Comparison of ENCODE assay signal across 24 cellular contexts in the genomic region with DNA sequence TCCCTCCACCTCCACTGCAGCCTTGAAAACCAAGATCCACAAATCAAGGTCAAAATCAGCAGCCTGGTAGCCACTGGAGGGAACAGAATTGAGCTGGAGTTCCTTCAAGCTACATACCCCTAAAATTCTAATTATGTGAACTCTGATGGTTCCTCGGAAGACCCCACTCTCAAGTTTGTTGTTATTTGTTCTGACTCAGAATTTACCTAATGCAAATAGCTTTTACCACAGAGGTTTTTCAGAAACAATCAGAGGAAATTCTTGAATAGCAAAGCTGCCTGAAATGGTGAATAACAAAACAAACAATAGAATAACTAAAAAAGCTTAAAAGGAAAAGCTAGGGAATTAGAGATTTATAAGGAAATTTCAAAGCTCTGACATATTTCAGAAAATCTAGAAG.
DNase-seq lines count a peak whose midpoint lies in the region; FAIRE-seq and TF ChIP-seq lines count a peak whose summit lies in the region.
"Had no signal": no experiment of that assay in that cellular context is flagged by ENCODE, and none has a peak within 500 bp of the region (broad histone marks: within the 10 kb centered on the region; RNA-seq: fewer than 3 reads in every experiment).

No MANE protein-coding gene starts in this region.

- peak overlapping the region; percentile 69 for H3K27ac ChIP-seq in H9 (ENCODE audit: insufficient read length, low read depth, low read length)
- H3K27ac ChIP-seq in endothelial cell of umbilical vein (ENCODE audit: insufficient read depth, low read depth, low read length) = peak overlapping the region; percentile 62
- no peak overlapping the region for H3K27ac ChIP-seq in iPS-20b (ENCODE audit: low read length)
- no peak overlapping the region for H3K27ac ChIP-seq in mammary epithelial cell (ENCODE audit: insufficient read depth, low read depth, low read length)
- H3K27ac ChIP-seq in transverse colon = no peak overlapping the region
- H3K27ac ChIP-seq: A549, PC-9, SK-N-MC had no signal

- H2BK15ac ChIP-seq in H9 (ENCODE audit: low read depth, low read length) = no peak overlapping the region

- H3K9me3 ChIP-seq in H9 (ENCODE audit: control insufficient read depth, low read depth, low read length) = no peaks in the 10 kb centered on the region
- H3K9me3 ChIP-seq in adipocyte (ENCODE audit: control insufficient read depth, low read length) = no peaks in the 10 kb centered on the region
- no peaks in the 10 kb centered on the region for H3K9me3 ChIP-seq in endothelial cell of umbilical vein (replicated peaks; ENCODE audit: control insufficient read depth, insufficient read depth, low read length)
- H3K9me3 ChIP-seq in iPS-20b (ENCODE audit: insufficient read depth, low read depth, low read length) = no peaks in the 10 kb centered on the region
- no peaks in the 10 kb centered on the region for H3K9me3 ChIP-seq in mammary epithelial cell (replicated peaks; ENCODE audit: insufficient read depth, low read length)
- no peaks in the 10 kb centered on the region for H3K9me3 ChIP-seq in transverse colon
- H3K9me3 ChIP-seq: A549, BE2C had no signal

- H3K4me3 ChIP-seq in adipocyte (ENCODE audit: low read length) (no peak overlapping the region), endothelial cell of umbilical vein (replicated peaks in 1 of 3; ENCODE audit: insufficient read depth in 1 of 3, low read depth in 1 of 3, low read length in 3 of 3) (no peak overlapping the region), iPS-20b (ENCODE audit: low read length) (peak overlapping the region; percentile 21; the same call in 1 of the 2 replicates), mammary epithelial cell (replicated peaks in 1 of 3; ENCODE audit: insufficient read depth in 1 of 3, low read depth in 2 of 3, low read length in 3 of 3) (no peak overlapping the region), transverse colon (no peak overlapping the region)
- H3K4me3 ChIP-seq: A549, PC-9, SK-N-MC had no signal

- peak overlapping the region; percentile 19 for H3K4me2 ChIP-seq in H9 (ENCODE audit: insufficient read depth, insufficient read length, low read length)
- peak overlapping the region; percentile 59 for H3K4me2 ChIP-seq in endothelial cell of umbilical vein (ENCODE audit: insufficient read depth, low read length)
- no peak overlapping the region for H3K4me2 ChIP-seq in mammary epithelial cell (ENCODE audit: insufficient read depth, low read depth, low read length)
- H3K4me2 ChIP-seq: A549, PC-9 had no signal

- no peak overlapping the region for H2BK120ac ChIP-seq in H9 (ENCODE audit: low read depth, low read length, poor library complexity, severe bottlenecking)

- H2AFZ ChIP-seq in H9 (ENCODE audit: low read length) (no peak overlapping the region), endothelial cell of umbilical vein (ENCODE audit: low read depth, low read length) (no peak overlapping the region), mammary epithelial cell (ENCODE audit: low read depth, low read length) (no peak overlapping the region)
- H2AFZ ChIP-seq: PC-9 had no signal

- TF ChIP-seq EP300 in transverse colon (IDR thresholded peaks at IDR 0.05; ENCODE audit: low read depth) = no peak

- H4K8ac ChIP-seq in H9 (replicated peaks; ENCODE audit: insufficient read length, low read depth, low read length) = no peak overlapping the region

- H3K27ac Mint-ChIP-seq in H9 = peak overlapping the region; percentile 80 to 97 (median 93)

- no peaks in the 10 kb centered on the region for H3K79me1 ChIP-seq in H9 (ENCODE audit: insufficient read depth, low read depth, low read length, poor library complexity, severe bottlenecking)

- H3K4me1 ChIP-seq in H9 (ENCODE audit: insufficient read depth, low read length) (peaks cover 4% of the 10 kb centered on the region), adipocyte (ENCODE audit: control insufficient read depth, insufficient read depth, low read length) (no peaks in the 10 kb centered on the region), endothelial cell of umbilical vein (ENCODE audit: control insufficient read depth, extremely low read depth, insufficient read depth, low read length) (peaks cover 51% of the 10 kb centered on the region), iPS-20b (ENCODE audit: insufficient read depth, low read length) (peaks cover 50% of the 10 kb centered on the region; the same call in 1 of the 2 replicates), mammary epithelial cell (ENCODE audit: insufficient read depth, low read length) (no peaks in the 10 kb centered on the region), transverse colon (no peaks in the 10 kb centered on the region)
- H3K4me1 ChIP-seq: A549 had no signal

- H4K20me1 ChIP-seq in H9 (ENCODE audit: control insufficient read depth, insufficient read depth, insufficient read length) (no peaks in the 10 kb centered on the region), endothelial cell of umbilical vein (replicated peaks; ENCODE audit: control insufficient read depth, extremely low read depth, insufficient read depth, low read length) (no peaks in the 10 kb centered on the region), mammary epithelial cell (ENCODE audit: insufficient read depth, low read length) (no peaks in the 10 kb centered on the region)

- H3K27me3 ChIP-seq in H9 (ENCODE audit: insufficient read depth, low read length) = no peaks in the 10 kb centered on the region
- no peaks in the 10 kb centered on the region for H3K27me3 ChIP-seq in adipocyte (replicated peaks; ENCODE audit: control insufficient read depth, insufficient read depth, low read length)
- no peaks in the 10 kb centered on the region for H3K27me3 ChIP-seq in endothelial cell of umbilical vein (ENCODE audit: control insufficient read depth in 2 of 2, insufficient read depth in 2 of 2, low read length in 2 of 2)
- no peaks in the 10 kb centered on the region for H3K27me3 ChIP-seq in iPS-20b (ENCODE audit: insufficient read depth, low read length)
- H3K27me3 ChIP-seq in mammary epithelial cell (ENCODE audit: insufficient read depth, low read length) = no peaks in the 10 kb centered on the region
- no peaks in the 10 kb centered on the region for H3K27me3 ChIP-seq in transverse colon
- H3K27me3 ChIP-seq: BE2C had no signal

- H3K23me2 ChIP-seq in H9 (ENCODE audit: insufficient read length, low read depth, low read length, poor library complexity, severe bottlenecking) = no peaks in the 10 kb centered on the region

- in situ Hi-C loops in mammary epithelial cell (cut with MboI; ENCODE audit: low sequenced_read_pairs in 2 of 2) = no loop called here
- in situ Hi-C loops in transverse colon (cut with MboI; ENCODE audit: low pct_ligation_motif_present in 1 of 4, low pct_unique_long_range_greater_than_20kb in 1 of 4, low sequenced_read_pairs in 3 of 4) = no loop called here

- CTCF ChIA-PET in endothelial cell of umbilical vein (lab: Charles Lee) (interaction anchor here (1.0 kb wide), 2 partner anchors 27 to 103 kb away, joined by 3 read pairs; no protein-coding TSS in a partner anchor), mammary epithelial cell (lab: Charles Lee; ENCODE audit: low non-redundant PET) (interaction anchor here (0.7 kb wide), 1 partner anchor 17 kb away, joined by 3 read pairs; no protein-coding TSS in a partner anchor)

- H2BK20ac ChIP-seq in H9 (ENCODE audit: low read depth, low read length, poor library complexity, severe bottlenecking) = no peak overlapping the region

- H4K5ac ChIP-seq in H9 (ENCODE audit: insufficient read length, low read depth, low read length) = no peak overlapping the region

- H3K9me3 Mint-ChIP-seq in H9 = peaks cover under 1% of the 10 kb centered on the region in 2 experiments; a peak in 2 of 5 replicates

- H3K36me3 Mint-ChIP-seq in H9 (ENCODE audit: insufficient read depth in 1 of 3, low read depth in 3 of 3) = peaks cover 0 to 5% (median 3%) of the 10 kb centered on the region in 3 experiments; a peak in 3 of 7 replicates

- H3K4me3 Mint-ChIP-seq in H9 = peak overlapping the region in 1 of 2 experiments; percentile 9; a peak in 1 of 5 replicates

- peak; percentile 85 for FAIRE-seq in endothelial cell of umbilical vein (lab: Jason Lieb, UNC)
- FAIRE-seq: A549, D721Med had no signal

- intact Hi-C loops in endothelial cell of umbilical vein (cut with micrococcal nuclease) = loop anchor here (5.0 kb wide), 1 partner anchor 159 kb away; no protein-coding TSS in a partner anchor
- intact Hi-C loops in mammary epithelial cell (cut with micrococcal nuclease) = no loop called here
- intact Hi-C loops in transverse colon (cut with DNase I; ENCODE audit: low total_unique reads) = no loop called here

- H3K23ac ChIP-seq in H9 (ENCODE audit: insufficient read length, low read depth, low read length) = no peak overlapping the region

- no peaks in the 10 kb centered on the region for H3K36me3 ChIP-seq in adipocyte (ENCODE audit: control insufficient read depth, insufficient read depth, low read length, severe bottlenecking)
- no peaks in the 10 kb centered on the region for H3K36me3 ChIP-seq in endothelial cell of umbilical vein (ENCODE audit: control insufficient read depth in 2 of 2, extremely low read depth in 1 of 2, insufficient read depth in 2 of 2, low read length in 2 of 2)
- no peaks in the 10 kb centered on the region for H3K36me3 ChIP-seq in iPS-20b (ENCODE audit: insufficient read depth, low read depth, low read length)
- no peaks in the 10 kb centered on the region for H3K36me3 ChIP-seq in mammary epithelial cell (ENCODE audit: insufficient read depth, low read length)
- no peaks in the 10 kb centered on the region for H3K36me3 ChIP-seq in transverse colon
- H3K36me3 ChIP-seq: BE2C had no signal

- H3K18ac ChIP-seq in H9 (ENCODE audit: insufficient read length, low read depth, low read length) = no peak overlapping the region

- TF ChIP-seq CTCF in H9 (conservative IDR thresholded peaks at IDR 0.05) (no peak), endothelial cell of umbilical vein (IDR thresholded peaks at IDR 0.05; ENCODE audit: extremely low read depth in 1 of 2, insufficient read depth in 1 of 2, low read depth in 1 of 2, low read length in 2 of 2) (no peak), mammary epithelial cell (conservative IDR thresholded peaks at IDR 0.05 in 1 of 2, IDR thresholded peaks at IDR 0.05 in 1 of 2; ENCODE audit: extremely low read depth in 1 of 2, insufficient read depth in 1 of 2, low read depth in 1 of 2, low read length in 2 of 2) (no peak), transverse colon (IDR thresholded peaks at IDR 0.05) (no peak)

- no peaks in the 10 kb centered on the region for H3K27me3 Mint-ChIP-seq in H9 (ENCODE audit: low read depth)

- dilution Hi-C loops in endothelial cell of umbilical vein (cut with MboI; ENCODE audit: extremely low pct_ligation_motif_present, low sequenced_read_pairs) (no loop called here), mammary epithelial cell (cut with HindIII; ENCODE audit: low sequenced_read_pairs) (no loop called here)

- H3K79me2 ChIP-seq in H9 (ENCODE audit: insufficient read depth, low read length) (no peaks in the 10 kb centered on the region), endothelial cell of umbilical vein (ENCODE audit: control insufficient read depth, insufficient read depth, low read length) (no peaks in the 10 kb centered on the region), mammary epithelial cell (ENCODE audit: insufficient read depth, low read length) (no peaks in the 10 kb centered on the region)

- POLR2A ChIA-PET in endothelial cell of umbilical vein (lab: Charles Lee) = no interaction called here

- no peak overlapping the region for H2BK12ac ChIP-seq in H9 (ENCODE audit: insufficient read length, low read depth, low read length)

- H4K91ac ChIP-seq in H9 (ENCODE audit: insufficient read length, low read depth, low read length) = no peak overlapping the region

- H3K9me1 ChIP-seq in endothelial cell of umbilical vein (replicated peaks; ENCODE audit: control insufficient read depth, extremely low read depth, insufficient read depth, low read length) = no peaks in the 10 kb centered on the region

- no peak overlapping the region for H3K56ac ChIP-seq in H9 (ENCODE audit: insufficient read length, low read depth, low read length)

- no TSS peak for BruUV-seq in endothelial cell of umbilical vein (replicated peaks; lab: Mats Ljungman, UMichigan)
- BruUV-seq in mammary epithelial cell (replicated peaks; lab: Mats Ljungman, UMichigan) = no TSS peak

- H2BK5ac ChIP-seq in H9 (ENCODE audit: insufficient read length, low read length) = no peak overlapping the region

- H2AK5ac ChIP-seq in H9 (ENCODE audit: insufficient read length, low read length) = no peak overlapping the region

- DNase-seq in H9 (no peak), adipocyte (ENCODE audit: low read depth) (peak; percentile 10), endothelial cell of umbilical vein (ENCODE audit: low read depth, low spot score) (peak; percentile 78), SHP77 treated with DMSO at 0.1 percent for 48 hours (lab: John Stamatoyannopoulos, UW) (no peak), mammary epithelial cell (no peak), transverse colon (no peak)
- DNase-seq in activated T-cell treated with anti-CD3 and anti-CD28 coated beads, Interleukin-2, amount 50 U/mL, for 1 hour = no peak
- DNase-seq: BE2C, DMS53, GF-D8, HCEC 1CT, Karpas-422, NCI-H1694, NCI-H2081 treated with DMSO at 0.1 percent for 48 hours, NCI-H2171 treated with DMSO at 0.1 percent for 48 hours, NCI-H446 treated with DMSO at 0.1 percent for 48 hours, NCI-H526 treated with DMSO at 0.1 percent for 48 hours, PC-9, RPMI8226, SHP77 had no signal

- H3K4ac ChIP-seq in H9 (ENCODE audit: low read depth, low read length) = no peak overlapping the region

- H3K9ac ChIP-seq in H9 (ENCODE audit: extremely low read depth, insufficient read length, low read length) = no peak overlapping the region
- H3K9ac ChIP-seq in adipocyte (ENCODE audit: low read length) = no peak overlapping the region
- no peak overlapping the region for H3K9ac ChIP-seq in endothelial cell of umbilical vein (replicated peaks; ENCODE audit: extremely low read depth, insufficient read depth, low read length)
- no peak overlapping the region for H3K9ac ChIP-seq in iPS-20b (ENCODE audit: low read depth, low read length)
- H3K9ac ChIP-seq in mammary epithelial cell (ENCODE audit: insufficient read depth, low read length) = no peak overlapping the region

- no peak for TF ChIP-seq POLR2A in endothelial cell of umbilical vein (IDR thresholded peaks at IDR 0.05; ENCODE audit: low read depth, low read length)
- no peak for TF ChIP-seq POLR2A in transverse colon (IDR thresholded peaks at IDR 0.05)

- H3K4me1 Mint-ChIP-seq in H9 = peaks cover 62 to 66% of the 10 kb centered on the region in 2 experiments

- WGBS in H9 (ENCODE audit: extremely low coverage, insufficient read length, low lambda C conversion rate) = no CpG with 5 or more reads among the region's 1 CpG
- 83% methylated on average over 1 of the region's 1 CpG for WGBS in mammary epithelial cell (ENCODE audit: low coverage, missing lambda C conversion rate)
- 46 to 63% methylated on average over 1 of the region's 1 CpG for WGBS in transverse colon (ENCODE audit: low coverage in 1 of 2), 2 donors

- no peak overlapping the region for H3T11ph ChIP-seq in H9 (ENCODE audit: low read length)

- H3K14ac ChIP-seq in H9 (ENCODE audit: insufficient read depth, low read length) = no peak overlapping the region

Comparison
In these comparisons a context has a peak if more than half of its experiments do, and no peak if none do; other contexts are left out.
1. DNase-seq: peak in adipocyte (single experiment) and endothelial cell of umbilical vein (single experiment); none in H9 (single experiment), SHP77 treated with DMSO at 0.1 percent for 48 hours (single experiment), mammary epithelial cell (single experiment), activated T-cell treated with anti-CD3 and anti-CD28 coated beads, Interleukin-2, amount 50 U/mL, for 1 hour (single experiment) and transverse colon (single experiment).
2. H3K27ac ChIP-seq: peak in H9 (single experiment) and endothelial cell of umbilical vein (single experiment); none in iPS-20b (single experiment), mammary epithelial cell (single experiment) and transverse colon (0 of 4).